ENCODE assay signal across 14 cellular contexts in the genomic region with DNA sequence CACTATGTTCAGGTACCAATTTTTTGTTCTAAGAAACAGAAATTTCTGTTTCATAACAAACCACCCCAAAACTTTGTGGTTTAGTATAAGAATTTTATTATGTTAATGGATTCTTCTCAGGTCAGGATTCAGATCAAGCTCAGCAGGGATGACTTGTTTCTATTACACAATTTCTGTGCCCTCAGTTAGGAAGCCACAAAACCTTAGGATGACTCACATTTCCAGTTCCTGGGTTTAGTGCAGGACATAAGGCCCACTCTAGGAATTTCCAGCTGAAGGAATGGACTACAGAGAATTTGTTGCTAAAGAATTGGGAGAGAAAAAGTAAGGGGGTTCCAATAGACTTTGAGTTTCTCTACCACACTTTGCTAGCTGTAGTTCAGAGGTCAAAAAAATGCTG.
A peak's percentile ranks its signal among the peaks of the same experiment; 100 is the strongest.
DNase-seq lines count a peak whose midpoint lies in the region; ATAC-seq, FAIRE-seq and TF ChIP-seq lines count a peak whose summit lies in the region.
"Had no signal": no experiment of that assay in that cellular context is flagged by ENCODE, and none has a peak within 500 bp of the region (broad histone marks: within the 10 kb centered on the region; RNA-seq: fewer than 3 reads in every experiment).

No MANE protein-coding gene starts in this region.

- peaks cover 2% of the 10 kb centered on the region for H3K4me1 ChIP-seq in keratinocyte (ENCODE audit: control insufficient read depth, extremely low read depth, insufficient read depth, low read length)
- H3K4me1 ChIP-seq: right lobe of liver had no signal

- no peaks in the 10 kb centered on the region for H4K20me1 ChIP-seq in keratinocyte (ENCODE audit: control insufficient read depth, extremely low read depth, insufficient read depth, low read length)

- dilution Hi-C loops in keratinocyte (cut with MboI; ENCODE audit: extremely low pct_ligation_motif_present, low sequenced_read_pairs) = no loop called here

- H3K9me3 ChIP-seq in keratinocyte (ENCODE audit: control insufficient read depth, low read depth, low read length) = no peaks in the 10 kb centered on the region
- H3K9me3 ChIP-seq: right lobe of liver had no signal

- H3K27ac ChIP-seq in keratinocyte (ENCODE audit: control insufficient read depth, insufficient read depth, low read length) = no peak overlapping the region
- H3K27ac ChIP-seq: C4-2B, right lobe of liver had no signal

- no peak overlapping the region for H3K9ac ChIP-seq in keratinocyte (ENCODE audit: control insufficient read depth, extremely low read depth, insufficient read depth, low read length)

- no peaks in the 10 kb centered on the region for H3K79me2 ChIP-seq in keratinocyte (ENCODE audit: control insufficient read depth, insufficient read depth, low read length)

- no peak overlapping the region for H3K27ac Mint-ChIP-seq in activated naive CD4-positive, alpha-beta T cell treated with anti-CD3 and anti-CD28 coated beads, Interleukin-2, amount 50 U/mL, for 72 hours

- no peak overlapping the region for H3K4me2 ChIP-seq in keratinocyte (ENCODE audit: control insufficient read depth, extremely low read depth, insufficient read depth, low read depth, low read length)

- FAIRE-seq in keratinocyte (lab: Jason Lieb, UNC) = peak; percentile 87

- peaks cover 10 to 28% of the 10 kb centered on the region in 2 donors for H3K9me3 Mint-ChIP-seq in activated naive CD4-positive, alpha-beta T cell treated with anti-CD3 and anti-CD28 coated beads, Interleukin-2, amount 50 U/mL, for 72 hours

- H3K4me3 ChIP-seq in AG10803 (ENCODE audit: low read length) (no peak overlapping the region), astrocyte of the spinal cord (ENCODE audit: low read depth, low read length) (no peak overlapping the region), keratinocyte (ENCODE audit: control insufficient read depth in 2 of 3, extremely low read depth in 1 of 3, insufficient read depth in 2 of 3, low read depth in 1 of 3, low read length in 3 of 3) (no peak overlapping the region)
- H3K4me3 ChIP-seq: right lobe of liver had no signal

- no peaks in the 10 kb centered on the region for H3K9me1 ChIP-seq in keratinocyte (ENCODE audit: control insufficient read depth, extremely low read depth, insufficient read depth, low read length)

- ATAC-seq in activated naive CD4-positive, alpha-beta T cell treated with anti-CD3 and anti-CD28 coated beads, Interleukin-2, amount 50 U/mL, for 72 hours = no peak
- no peak for ATAC-seq in GM18909 (IDR thresholded peaks at IDR 0.05; ENCODE audit: poor library complexity, unreplicated experiment)
- no peak for ATAC-seq in HG02763 (IDR thresholded peaks at IDR 0.05; ENCODE audit: unreplicated experiment)
- ATAC-seq: right lobe of liver had no signal

- H3K36me3 ChIP-seq in keratinocyte (ENCODE audit: control insufficient read depth in 2 of 2, extremely low read depth in 1 of 2, insufficient read depth in 2 of 2, low read length in 2 of 2) = no peaks in the 10 kb centered on the region
- H3K36me3 ChIP-seq: right lobe of liver had no signal

- H3K27me3 ChIP-seq in keratinocyte (ENCODE audit: control insufficient read depth, extremely low read depth, insufficient read depth, low read length) = no peaks in the 10 kb centered on the region
- H3K27me3 ChIP-seq: right lobe of liver had no signal

- no peak for TF ChIP-seq CTCF in AG10803 (conservative IDR thresholded peaks at IDR 0.05; ENCODE audit: low read length)
- TF ChIP-seq CTCF in astrocyte of the spinal cord (IDR thresholded peaks at IDR 0.05; ENCODE audit: low read depth, low read length) = no peak
- TF ChIP-seq CTCF in keratinocyte (optimal IDR thresholded peaks at IDR 0.05 in 1 of 3, IDR thresholded peaks at IDR 0.05 in 1 of 3, conservative IDR thresholded peaks at IDR 0.05 in 1 of 3; ENCODE audit: extremely low read depth in 1 of 3, insufficient read depth in 2 of 3, low read length in 3 of 3) = no peak

- H3K36me3 Mint-ChIP-seq in activated naive CD4-positive, alpha-beta T cell treated with anti-CD3 and anti-CD28 coated beads, Interleukin-2, amount 50 U/mL, for 72 hours = no peaks in the 10 kb centered on the region

- in situ Hi-C loops in astrocyte of the spinal cord (cut with HindIII; ENCODE audit: low sequenced_read_pairs) = no loop called here

- H2AFZ ChIP-seq in keratinocyte (ENCODE audit: control insufficient read depth, low read length) = no peak overlapping the region

- DNase-seq in AG10803 (ENCODE audit: low read depth) = peak; percentile 70
- peak; percentile 71 for DNase-seq in M059J (ENCODE audit: low read depth)
- DNase-seq in astrocyte of the spinal cord (ENCODE audit: low read depth, low spot score) = peak; percentile 94
- DNase-seq in keratinocyte (ENCODE audit: low read depth, low spot score) = peak; percentile 45
- no peak for DNase-seq in activated naive CD4-positive, alpha-beta T cell treated with anti-CD3 and anti-CD28 coated beads, Interleukin-2, amount 50 U/mL, for 72 hours (ENCODE audit: low spot score in 2 of 2)
- DNase-seq in activated T-cell treated with anti-CD3 and anti-CD28 coated beads for 4 hours = no peak
- DNase-seq: activated CD4-positive, alpha-beta T cell treated with anti-CD3 and anti-CD28 coated beads for 4 hours; activated gamma-delta T cell; NCI-H510A treated with DMSO at 0.1 percent for 48 hours; right lobe of liver; SHP77 treated with DMSO at 0.1 percent for 48 hours had no signal

Comparison
In these comparisons a context has a peak if more than half of its experiments do, and no peak if none do; other contexts are left out.
1. DNase-seq: peak in AG10803 (single experiment), M059J (single experiment), astrocyte of the spinal cord (single experiment) and keratinocyte (single experiment); none in activated naive CD4-positive, alpha-beta T cell treated with anti-CD3 and anti-CD28 coated beads, Interleukin-2, amount 50 U/mL, for 72 hours (0 of 2) and activated T-cell treated with anti-CD3 and anti-CD28 coated beads for 4 hours (single experiment).